In genomic region chr11:1837171-1838076, GRCh38 we compare ENCODE assay signal across 1 cellular context.
TF ChIP-seq lines count a peak whose summit lies in the region.

No MANE protein-coding gene starts in this region.

TF ChIP-seq in HepG2, 621 proteins besides CTCF, POLR2A, EP300 and RAD21 (continued from another document):
- TF ChIP-seq MBD4 (IDR thresholded peaks at IDR 0.05; ENCODE audit: borderline replicate concordance, low read length) (no peak), STAG1 (CRISPR knock-in tag; IDR thresholded peaks at IDR 0.05) (peak; percentile 93), SKI (IDR thresholded peaks at IDR 0.05; ENCODE audit: partially characterized antibody) (no peak), ETV5 (CRISPR knock-in tag; IDR thresholded peaks at IDR 0.05; ENCODE audit: borderline replicate concordance) (peak; percentile 79; the same call in 1 of the 2 replicates), ZNF274 (CRISPR knock-in tag; IDR thresholded peaks at IDR 0.05) (no peak), BRD4 (CRISPR knock-in tag; IDR thresholded peaks at IDR 0.05) (0 out of 2 replicates have a peak, but pooled peaks have one; percentile 3), NCOA2 (CRISPR knock-in tag; IDR thresholded peaks at IDR 0.05) (no peak), MYNN (CRISPR knock-in tag; IDR thresholded peaks at IDR 0.05; ENCODE audit: low read depth) (no peak), MEIS1 (CRISPR knock-in tag; IDR thresholded peaks at IDR 0.05; ENCODE audit: borderline replicate concordance) (no peak), JUND (CRISPR knock-in tag; IDR thresholded peaks at IDR 0.05) (no peak), KLF15 (CRISPR knock-in tag; IDR thresholded peaks at IDR 0.05; ENCODE audit: borderline replicate concordance) (no peak), PATZ1 (CRISPR knock-in tag; IDR thresholded peaks at IDR 0.05) (peak; percentile 81), MZF1 (CRISPR knock-in tag; IDR thresholded peaks at IDR 0.05; ENCODE audit: borderline replicate concordance) (no peak), ZBTB4 (CRISPR knock-in tag; IDR thresholded peaks at IDR 0.05; ENCODE audit: borderline replicate concordance) (no peak; the same call in 1 of the 2 replicates), ZNF879 (CRISPR knock-in tag; IDR thresholded peaks at IDR 0.05) (no peak), ZNF609 (CRISPR knock-in tag; IDR thresholded peaks at IDR 0.05; ENCODE audit: borderline replicate concordance) (no peak), PITX1 (CRISPR knock-in tag; IDR thresholded peaks at IDR 0.05) (peak; percentile 29; the same call in 1 of the 2 replicates), HNF4G (IDR thresholded peaks at IDR 0.05; ENCODE audit: borderline replicate concordance, low read depth, low read length) (no peak), HNF4G (CRISPR knock-in tag; IDR thresholded peaks at IDR 0.05; ENCODE audit: borderline replicate concordance, low read depth) (no peak), ZNF232 (CRISPR knock-in tag; IDR thresholded peaks at IDR 0.05; ENCODE audit: borderline replicate concordance) (no peak), SUZ12 (IDR thresholded peaks at IDR 0.05; ENCODE audit: low read depth, low read length) (no peak), ZNF382 (CRISPR knock-in tag; IDR thresholded peaks at IDR 0.05; ENCODE audit: borderline replicate concordance) (no peak), ZHX1 (CRISPR knock-in tag; IDR thresholded peaks at IDR 0.05; ENCODE audit: low read depth) (no peak), CCDC6 (CRISPR knock-in tag; IDR thresholded peaks at IDR 0.05) (no peak)
